26 cellular contexts compared by ENCODE assay signal in the genomic region with DNA sequence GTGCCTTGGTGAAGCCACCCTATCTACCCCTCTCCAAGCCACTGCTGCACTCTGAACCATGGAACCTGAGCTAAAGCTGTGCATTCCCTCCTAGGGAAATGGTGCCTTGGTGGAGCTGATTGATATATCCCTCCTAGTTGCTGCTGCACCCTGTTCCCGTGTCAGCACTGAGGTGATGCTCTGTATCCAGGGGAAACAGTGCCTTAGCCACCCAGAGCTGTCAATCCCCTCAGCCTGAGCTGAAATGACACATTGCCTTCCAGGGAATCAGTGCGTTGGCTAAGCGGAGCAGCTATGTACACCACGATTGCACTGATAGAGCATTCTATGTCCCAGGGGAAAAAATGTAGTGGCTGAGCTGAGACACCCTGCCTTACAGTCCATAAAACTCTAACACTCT.
"Had no signal": no experiment of that assay in that cellular context is flagged by ENCODE, and none has a peak within 500 bp of the region (broad histone marks: within the 10 kb centered on the region; RNA-seq: fewer than 3 reads in every experiment).

No MANE protein-coding gene starts in this region.

- H3K4me3 ChIP-seq: neural progenitor cell, pancreas, prostate gland, right lobe of liver, sigmoid colon, suprapubic skin, testis, tibial artery, transverse colon, upper lobe of left lung, vagina had no signal

- H3K4me3 Mint-ChIP-seq: naive thymus-derived CD4-positive, alpha-beta T cell; natural killer cell; nephron; neural progenitor cell; stimulated activated memory B cell treated with anti-CD40 and anti-IgM and Interleukin-4, amounts not matched to agents 10 μg/mL and 1 μg/mL and 100 μg/mL, for 72 hours; stimulated activated naive CD8-positive, alpha-beta T cell treated with anti-CD3 and anti-CD28 coated beads, Interleukin-15, amount 100 ng/mL, for 72 hours had no signal

- H2AFZ ChIP-seq: neural progenitor cell had no signal

- DNase-seq: naive thymus-derived CD4-positive, alpha-beta T cell; natural killer cell; pancreas; right cardiac atrium; right lobe of liver; sigmoid colon; small intestine; stimulated activated CD4-positive, alpha-beta T cell treated with anti-CD3 and anti-CD28 coated beads, Interleukin-15, amount 100 ng/mL, for 24 hours; stimulated activated CD4-positive, alpha-beta T cell treated with anti-CD3 and anti-CD28 coated beads, Interleukin-2, amount 100 ng/mL, for 24 hours; stimulated activated CD4-positive, alpha-beta T cell treated with anti-CD3 and anti-CD28 coated beads, Interleukin-2, amount 100 ng/mL, for 48 hours; stimulated activated CD4-positive, alpha-beta T cell treated with anti-CD3 and anti-CD28 coated beads, Interleukin-4, amount 100 ng/mL, for 24 hours; stimulated activated naive CD4-positive, alpha-beta T cell; stimulated activated naive CD8-positive, alpha-beta T cell treated with anti-CD3 and anti-CD28 coated beads, Interleukin-15, amount 100 ng/mL, for 72 hours; stimulated activated naive CD8-positive, alpha-beta T cell treated with anti-CD3 and anti-CD28 coated beads, Interleukin-15, Interleukin-2, amounts not matched to agents 100 U/mL and 50 U/mL, for 24 hours; substantia nigra; testis; tibial artery; transverse colon; upper lobe of left lung had no signal

- H3K4me2 ChIP-seq: neural progenitor cell had no signal

- H3K4me1 ChIP-seq: neural progenitor cell, pancreas, prostate gland, right lobe of liver, sigmoid colon, suprapubic skin, testis, tibial artery, transverse colon, upper lobe of left lung, vagina had no signal

- H3K27ac Mint-ChIP-seq: naive thymus-derived CD4-positive, alpha-beta T cell; natural killer cell; nephron; neural progenitor cell; stimulated activated memory B cell treated with anti-CD40 and anti-IgM and Interleukin-4, amounts not matched to agents 10 μg/mL and 1 μg/mL and 100 μg/mL, for 72 hours had no signal

- H3K27me3 ChIP-seq: neural progenitor cell, neutrophil, pancreas, right lobe of liver, sigmoid colon, suprapubic skin, testis, tibial artery, transverse colon, upper lobe of left lung, vagina had no signal

- ATAC-seq: naive thymus-derived CD4-positive, alpha-beta T cell; natural killer cell; pancreas; right cardiac atrium; right lobe of liver; stimulated activated memory B cell treated with anti-CD40 and anti-IgM and Interleukin-4, amounts not matched to agents 10 μg/mL and 1 μg/mL and 100 μg/mL, for 72 hours; stimulated activated naive CD8-positive, alpha-beta T cell treated with anti-CD3 and anti-CD28 coated beads, Interleukin-15, amount 100 ng/mL, for 72 hours; stimulated activated naive CD8-positive, alpha-beta T cell treated with anti-CD3 and anti-CD28 coated beads, Interleukin-15, Interleukin-2, amounts not matched to agents 100 U/mL and 50 U/mL, for 24 hours had no signal

- H3K4me1 Mint-ChIP-seq: naive thymus-derived CD4-positive, alpha-beta T cell; natural killer cell; nephron; neural progenitor cell; stimulated activated memory B cell treated with anti-CD40 and anti-IgM and Interleukin-4, amounts not matched to agents 10 μg/mL and 1 μg/mL and 100 μg/mL, for 72 hours; stimulated activated naive CD8-positive, alpha-beta T cell treated with anti-CD3 and anti-CD28 coated beads, Interleukin-15, amount 100 ng/mL, for 72 hours had no signal

- H3K9ac ChIP-seq: neural progenitor cell had no signal

- H3K27ac ChIP-seq: neural progenitor cell, neutrophil, pancreas, prostate gland, right lobe of liver, sigmoid colon, suprapubic skin, testis, tibial artery, transverse colon, upper lobe of left lung, vagina had no signal

- H3K9me3 ChIP-seq: neutrophil, pancreas, prostate gland, right lobe of liver, suprapubic skin, testis, vagina had no signal

- H3K36me3 Mint-ChIP-seq: neural progenitor cell; stimulated activated memory B cell treated with anti-CD40 and anti-IgM and Interleukin-4, amounts not matched to agents 10 μg/mL and 1 μg/mL and 100 μg/mL, for 72 hours had no signal

- H3K36me3 ChIP-seq: neural progenitor cell, neutrophil, pancreas, prostate gland, right lobe of liver, sigmoid colon, suprapubic skin, tibial artery, transverse colon, upper lobe of left lung, vagina had no signal
